In genomic region chr16:7398536-7398935, GRCh38 we compare ENCODE assay signal across 30 cellular contexts.
"Had no signal": no experiment of that assay in that cellular context is flagged by ENCODE, and none has a peak within 500 bp of the region (broad histone marks: within the 10 kb centered on the region; RNA-seq: fewer than 3 reads in every experiment).

No MANE protein-coding gene starts in this region.

- H3K9me3 Mint-ChIP-seq: dendritic cell treated with granulocyte-macrophage colony-stimulating factor and Interleukin-4, amounts not matched to agents 40 ng/mL and 50 ng/mL, for 4 days; endodermal cell had no signal

- H3K36me3 Mint-ChIP-seq: activated naive CD4-positive, alpha-beta T cell treated with anti-CD3 and anti-CD28 coated beads, Interleukin-2, amount 10 ng/mL, durations not matched to agents 7 days and 5 days; activated naive CD4-positive, alpha-beta T cell treated with anti-CD3 and anti-CD28 coated beads, Interleukin-2, amount 50 U/mL, for 72 hours; activated naive CD8-positive, alpha-beta T cell treated with anti-CD3 and anti-CD28 coated beads, Interleukin-2, amount 10 ng/mL, durations not matched to agents 7 days and 5 days; brain had no signal

- H3K27ac ChIP-seq: ascending aorta, coronary artery, dorsolateral prefrontal cortex had no signal

- H3K4me1 Mint-ChIP-seq: activated CD4-positive, alpha-beta memory T cell treated with anti-CD3 and anti-CD28 coated beads, Interleukin-2, amount 10 ng/mL, durations not matched to agents 7 days and 5 days; activated CD4-positive, alpha-beta T cell treated with anti-CD3 and anti-CD28 coated beads, Interleukin-2, amount 10 ng/mL, durations not matched to agents 7 days and 5 days; activated naive CD4-positive, alpha-beta T cell treated with anti-CD3 and anti-CD28 coated beads, Interleukin-2, amount 10 ng/mL, durations not matched to agents 7 days and 5 days; activated naive CD8-positive, alpha-beta T cell treated with anti-CD3 and anti-CD28 coated beads, Interleukin-2, amount 10 ng/mL, durations not matched to agents 7 days and 5 days; central memory CD8-positive, alpha-beta T cell; endodermal cell; T-helper 17 cell had no signal

- H3K36me3 ChIP-seq: ascending aorta had no signal

- H3K27me3 Mint-ChIP-seq: activated CD4-positive, alpha-beta memory T cell treated with anti-CD3 and anti-CD28 coated beads, Interleukin-2, amount 10 ng/mL, durations not matched to agents 7 days and 5 days; activated CD4-positive, alpha-beta T cell treated with anti-CD3 and anti-CD28 coated beads, Interleukin-2, amount 10 ng/mL, durations not matched to agents 7 days and 5 days; activated naive CD4-positive, alpha-beta T cell treated with anti-CD3 and anti-CD28 coated beads, Interleukin-2, amount 10 ng/mL, durations not matched to agents 7 days and 5 days; activated naive CD8-positive, alpha-beta T cell treated with anti-CD3 and anti-CD28 coated beads, Interleukin-2, amount 10 ng/mL, durations not matched to agents 7 days and 5 days; activated T-cell treated with anti-CD3 and anti-CD28 coated beads, Interleukin-2, amount 50 U/mL, for 24 hours; brain; central memory CD8-positive, alpha-beta T cell; dendritic cell treated with granulocyte-macrophage colony-stimulating factor and Interleukin-4, amounts not matched to agents 40 ng/mL and 50 ng/mL, for 4 days; T-helper 17 cell had no signal

- H3K9me3 ChIP-seq: ascending aorta had no signal

- H3K4me3 ChIP-seq: ascending aorta, coronary artery, dorsolateral prefrontal cortex had no signal

- H3K4me3 Mint-ChIP-seq: activated CD4-positive, alpha-beta memory T cell treated with anti-CD3 and anti-CD28 coated beads, Interleukin-2, amount 10 ng/mL, durations not matched to agents 7 days and 5 days; activated CD4-positive, alpha-beta T cell treated with anti-CD3 and anti-CD28 coated beads, Interleukin-2, amount 10 ng/mL, durations not matched to agents 7 days and 5 days; activated naive CD4-positive, alpha-beta T cell treated with anti-CD3 and anti-CD28 coated beads, Interleukin-2, amount 10 ng/mL, durations not matched to agents 7 days and 5 days; activated naive CD8-positive, alpha-beta T cell treated with anti-CD3 and anti-CD28 coated beads, Interleukin-2, amount 10 ng/mL, durations not matched to agents 7 days and 5 days; activated T-cell treated with anti-CD3 and anti-CD28 coated beads, Interleukin-2, amount 50 U/mL, for 24 hours; activated T-cell treated with anti-CD3 and anti-CD28 coated beads, Interleukin-2, amount 50 U/mL, for 72 hours; brain; central memory CD8-positive, alpha-beta T cell; dendritic cell treated with granulocyte-macrophage colony-stimulating factor and Interleukin-4, amounts not matched to agents 40 ng/mL and 50 ng/mL, for 4 days; endodermal cell; T-helper 17 cell; T-helper 2 cell treated with Interferon-gamma antibody and Interleukin-4, amounts not matched to agents 5 μg/mL and 100 μg/mL, for 36 hours had no signal

- FAIRE-seq: bronchial epithelial cell, frontal cortex had no signal

- H3K4me1 ChIP-seq: ascending aorta had no signal

- H3K27me3 ChIP-seq: ascending aorta had no signal

- H3K27ac Mint-ChIP-seq: activated CD4-positive, alpha-beta memory T cell treated with anti-CD3 and anti-CD28 coated beads, Interleukin-2, amount 10 ng/mL, durations not matched to agents 7 days and 5 days; activated CD4-positive, alpha-beta T cell treated with anti-CD3 and anti-CD28 coated beads, Interleukin-2, amount 10 ng/mL, durations not matched to agents 7 days and 5 days; activated naive CD4-positive, alpha-beta T cell treated with anti-CD3 and anti-CD28 coated beads, Interleukin-2, amount 10 ng/mL, durations not matched to agents 7 days and 5 days; activated naive CD4-positive, alpha-beta T cell treated with anti-CD3 and anti-CD28 coated beads, Interleukin-2, amount 50 U/mL, for 72 hours; activated naive CD8-positive, alpha-beta T cell treated with anti-CD3 and anti-CD28 coated beads, Interleukin-2, amount 10 ng/mL, durations not matched to agents 7 days and 5 days; activated T-cell treated with anti-CD3 and anti-CD28 coated beads, Interleukin-2, amount 50 U/mL, for 24 hours; activated T-cell treated with anti-CD3 and anti-CD28 coated beads, Interleukin-2, amount 50 U/mL, for 72 hours; dendritic cell treated with granulocyte-macrophage colony-stimulating factor and Interleukin-4, amounts not matched to agents 40 ng/mL and 50 ng/mL, for 4 days; endodermal cell; T-helper 17 cell; T-helper 2 cell treated with Interferon-gamma antibody and Interleukin-4, amounts not matched to agents 5 μg/mL and 100 μg/mL, for 36 hours had no signal

- DNase-seq: activated CD4-positive, alpha-beta memory T cell treated with anti-CD3 and anti-CD28 coated beads, Interleukin-2, amount 10 ng/mL, durations not matched to agents 7 days and 5 days; activated CD4-positive, alpha-beta T cell treated with anti-CD3 and anti-CD28 coated beads for 1 hour; activated CD4-positive, alpha-beta T cell treated with anti-CD3 and anti-CD28 coated beads for 4 hours; activated CD4-positive, alpha-beta T cell treated with anti-CD3 and anti-CD28 coated beads, Interleukin-2, amount 10 ng/mL, durations not matched to agents 7 days and 5 days; activated CD4-positive, alpha-beta T cell treated with anti-CD3 and anti-CD28 coated beads, Interleukin-2, amount 50 U/mL, for 4 hours; activated CD4-positive, CD25-positive, alpha-beta regulatory T cell; activated CD8-positive, alpha-beta memory T cell treated with anti-CD3 and anti-CD28 coated beads, Interleukin-2, amount 50 U/mL, for 48 hours; activated gamma-delta T cell; activated naive CD4-positive, alpha-beta T cell; activated naive CD4-positive, alpha-beta T cell treated with anti-CD3 and anti-CD28 coated beads, Interleukin-2, amount 10 ng/mL, durations not matched to agents 7 days and 5 days; activated naive CD8-positive, alpha-beta T cell treated with anti-CD3 and anti-CD28 coated beads, Interleukin-2, amount 10 ng/mL, durations not matched to agents 7 days and 5 days; activated T-cell treated with anti-CD3 and anti-CD28 coated beads for 4 hours; activated T-cell treated with anti-CD3 and anti-CD28 coated beads, Interleukin-2, amount 50 U/mL, for 24 hours; activated T-cell treated with anti-CD3 and anti-CD28 coated beads, Interleukin-2, amount 50 U/mL, for 72 hours; dorsolateral prefrontal cortex; effector memory CD4-positive, alpha-beta T cell; endodermal cell; head of caudate nucleus; T-helper 1 cell; T-helper 17 cell; T1000 had no signal
